ENCODE assay signal across 1 cellular context in genomic region chr19:12314553-12314952, GRCh38.
TF ChIP-seq lines count a peak whose summit lies in the region.

No MANE protein-coding gene starts in this region.

TF ChIP-seq in GM12878, 131 proteins besides CTCF, POLR2A, EP300 and RAD21:
- TF ChIP-seq, protein P1, sequence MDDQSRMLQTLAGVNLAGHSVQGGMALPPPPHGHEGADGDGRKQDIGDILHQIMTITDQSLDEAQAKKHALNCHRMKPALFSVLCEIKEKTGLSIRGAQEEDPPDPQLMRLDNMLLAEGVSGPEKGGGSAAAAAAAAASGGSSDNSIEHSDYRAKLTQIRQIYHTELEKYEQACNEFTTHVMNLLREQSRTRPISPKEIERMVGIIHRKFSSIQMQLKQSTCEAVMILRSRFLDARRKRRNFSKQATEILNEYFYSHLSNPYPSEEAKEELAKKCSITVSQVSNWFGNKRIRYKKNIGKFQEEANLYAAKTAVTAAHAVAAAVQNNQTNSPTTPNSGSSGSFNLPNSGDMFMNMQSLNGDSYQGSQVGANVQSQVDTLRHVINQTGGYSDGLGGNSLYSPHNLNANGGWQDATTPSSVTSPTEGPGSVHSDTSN (IDR thresholded peaks at IDR 0.05; ENCODE audit: insufficient replicate concordance, low read depth, low read length): no peak
- TF ChIP-seq SPI1 (IDR thresholded peaks at IDR 0.05; ENCODE audit: borderline replicate concordance, insufficient read depth, low read depth, low read length): 0 out of 2 replicates have a peak, but pooled peaks have one; percentile 13
TF ChIP-seq in GM12878: peak in this region for 1.
